ENCODE assay signal across 24 cellular contexts in the genomic region with DNA sequence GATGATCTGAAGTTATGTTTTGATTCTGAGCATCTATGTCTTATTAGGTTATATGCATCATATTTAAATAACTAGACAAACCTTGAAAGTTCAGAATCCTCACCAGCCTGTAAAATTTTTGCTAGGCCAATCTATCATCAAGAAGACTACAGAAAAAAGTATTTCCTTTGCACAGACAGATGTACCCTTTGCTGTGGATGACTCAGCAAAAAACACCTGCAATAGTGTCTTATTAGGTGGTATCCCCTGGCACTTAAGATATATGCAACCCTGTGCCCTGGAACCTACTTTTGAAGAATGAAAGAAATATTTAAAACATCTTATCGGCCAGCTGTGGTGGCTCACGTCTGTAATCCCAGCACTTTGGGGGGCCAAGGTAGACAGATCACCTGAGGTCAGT.
"Had no signal": no experiment of that assay in that cellular context is flagged by ENCODE, and none has a peak within 500 bp of the region (broad histone marks: within the 10 kb centered on the region; RNA-seq: fewer than 3 reads in every experiment).

No MANE protein-coding gene starts in this region.

- DNase-seq: activated CD4-positive, alpha-beta T cell treated with anti-CD3 and anti-CD28 coated beads, Interleukin-2, amount 50 U/mL, for 4 hours; activated effector memory CD4-positive, alpha-beta T cell treated with Interleukin-2 at 50 U/mL for 16 hours; activated naive CD4-positive, alpha-beta T cell treated with anti-CD3 and anti-CD28 coated beads for 36 hours; activated naive CD8-positive, alpha-beta T cell treated with anti-CD3 and anti-CD28 coated beads, Interleukin-2, amount 10 ng/mL, durations not matched to agents 7 days and 5 days; activated T-cell treated with anti-CD3 and anti-CD28 coated beads, Interleukin-2, amount 50 U/mL, for 72 hours; amniotic stem cell; colonic mucosa; dorsolateral prefrontal cortex; effector memory CD8-positive, alpha-beta T cell; foreskin melanocyte; hippocampal formation; left ventricle myocardium inferior; naive thymus-derived CD8-positive, alpha-beta T cell; sigmoid colon; stimulated activated CD4-positive, alpha-beta T cell treated with anti-CD3 and anti-CD28 coated beads, Interleukin-4, amount 100 ng/mL, for 1 hour; T-helper 9 cell; tibial artery had no signal

- H3K4me3 ChIP-seq: breast epithelium, colonic mucosa, dorsolateral prefrontal cortex, left ventricle myocardium inferior, neural progenitor cell, sigmoid colon, tibial artery had no signal

- H3K27ac Mint-ChIP-seq: activated naive CD4-positive, alpha-beta T cell treated with anti-CD3 and anti-CD28 coated beads for 36 hours; activated naive CD8-positive, alpha-beta T cell treated with anti-CD3 and anti-CD28 coated beads, Interleukin-2, amount 10 ng/mL, durations not matched to agents 7 days and 5 days; activated T-cell treated with anti-CD3 and anti-CD28 coated beads, Interleukin-2, amount 50 U/mL, for 72 hours; effector memory CD8-positive, alpha-beta T cell; naive thymus-derived CD8-positive, alpha-beta T cell; neural progenitor cell; stimulated activated naive CD8-positive, alpha-beta T cell treated with anti-CD3 and anti-CD28 coated beads, Interleukin-15, Interleukin-2, amounts not matched to agents 100 ng/mL and 50 ng/mL, for 24 hours; WTC11 had no signal

- H3K4me3 Mint-ChIP-seq: activated naive CD4-positive, alpha-beta T cell treated with anti-CD3 and anti-CD28 coated beads for 36 hours; activated naive CD8-positive, alpha-beta T cell treated with anti-CD3 and anti-CD28 coated beads, Interleukin-2, amount 10 ng/mL, durations not matched to agents 7 days and 5 days; activated T-cell treated with anti-CD3 and anti-CD28 coated beads, Interleukin-2, amount 50 U/mL, for 72 hours; central memory CD8-positive, alpha-beta T cell; effector memory CD8-positive, alpha-beta T cell; naive thymus-derived CD8-positive, alpha-beta T cell; neural progenitor cell; stimulated activated naive CD8-positive, alpha-beta T cell treated with anti-CD3 and anti-CD28 coated beads, Interleukin-15, Interleukin-2, amounts not matched to agents 100 ng/mL and 50 ng/mL, for 24 hours; WTC11 had no signal

- H3K36me3 ChIP-seq: breast epithelium, colonic mucosa, left ventricle myocardium inferior, neural progenitor cell, sigmoid colon, tibial artery had no signal

- ATAC-seq: activated T-cell treated with anti-CD3 and anti-CD28 coated beads, Interleukin-2, amount 50 U/mL, for 72 hours; effector memory CD8-positive, alpha-beta T cell; esophagus mucosa; naive thymus-derived CD8-positive, alpha-beta T cell; WTC11 had no signal

- H3K4me1 Mint-ChIP-seq: activated naive CD8-positive, alpha-beta T cell treated with anti-CD3 and anti-CD28 coated beads, Interleukin-2, amount 10 ng/mL, durations not matched to agents 7 days and 5 days; central memory CD8-positive, alpha-beta T cell had no signal

- H3K9me3 Mint-ChIP-seq: activated naive CD4-positive, alpha-beta T cell treated with anti-CD3 and anti-CD28 coated beads for 36 hours; activated naive CD8-positive, alpha-beta T cell treated with anti-CD3 and anti-CD28 coated beads, Interleukin-2, amount 10 ng/mL, durations not matched to agents 7 days and 5 days; activated T-cell treated with anti-CD3 and anti-CD28 coated beads, Interleukin-2, amount 50 U/mL, for 72 hours; central memory CD8-positive, alpha-beta T cell; effector memory CD8-positive, alpha-beta T cell; naive thymus-derived CD8-positive, alpha-beta T cell; neural progenitor cell; stimulated activated naive CD8-positive, alpha-beta T cell treated with anti-CD3 and anti-CD28 coated beads, Interleukin-15, Interleukin-2, amounts not matched to agents 100 ng/mL and 50 ng/mL, for 24 hours; WTC11 had no signal

- H3K4me1 ChIP-seq: breast epithelium, colonic mucosa, left ventricle myocardium inferior, neural progenitor cell, sigmoid colon, tibial artery had no signal

- H3K27me3 ChIP-seq: breast epithelium, colonic mucosa, dorsolateral prefrontal cortex, neural progenitor cell, sigmoid colon, tibial artery had no signal

- H3K27me3 Mint-ChIP-seq: activated naive CD8-positive, alpha-beta T cell treated with anti-CD3 and anti-CD28 coated beads, Interleukin-2, amount 10 ng/mL, durations not matched to agents 7 days and 5 days; central memory CD8-positive, alpha-beta T cell; naive thymus-derived CD8-positive, alpha-beta T cell had no signal

- H3K4me2 ChIP-seq: neural progenitor cell had no signal

- H3K9me3 ChIP-seq: breast epithelium, colonic mucosa, left ventricle myocardium inferior, sigmoid colon, tibial artery had no signal

- H3K27ac ChIP-seq: breast epithelium, colonic mucosa, left ventricle myocardium inferior, neural progenitor cell, sigmoid colon, tibial artery had no signal

- H2AFZ ChIP-seq: neural progenitor cell had no signal

- H3K9ac ChIP-seq: neural progenitor cell had no signal

- H3K36me3 Mint-ChIP-seq: activated naive CD8-positive, alpha-beta T cell treated with anti-CD3 and anti-CD28 coated beads, Interleukin-2, amount 10 ng/mL, durations not matched to agents 7 days and 5 days; naive thymus-derived CD8-positive, alpha-beta T cell; neural progenitor cell; WTC11 had no signal

- FAIRE-seq: endothelial cell of umbilical vein had no signal
